Comparison of ENCODE assay signal across 14 cellular contexts in genomic region chr5:93892481-93892880, GRCh38.
"Had no signal": no experiment of that assay in that cellular context is flagged by ENCODE, and none has a peak within 500 bp of the region (broad histone marks: within the 10 kb centered on the region; RNA-seq: fewer than 3 reads in every experiment).

No MANE protein-coding gene starts in this region.

- H3K79me2 ChIP-seq: parathyroid adenoma had no signal

- DNase-seq: activated CD4-positive, alpha-beta T cell treated with anti-CD3 and anti-CD28 coated beads for 1 hour; activated CD4-positive, alpha-beta T cell treated with anti-CD3 and anti-CD28 coated beads, Interleukin-2, amount 50 U/mL, for 48 hours; activated CD8-positive, alpha-beta memory T cell treated with anti-CD3 and anti-CD28 coated beads, Interleukin-2, amount 10 ng/mL, durations not matched to agents 7 days and 5 days; activated naive CD4-positive, alpha-beta T cell treated with anti-CD3 and anti-CD28 coated beads, Interleukin-2, amount 10 ng/mL, durations not matched to agents 7 days and 5 days; activated T-cell treated with anti-CD3 and anti-CD28 coated beads, Interleukin-2, amount 50 U/mL, for 1 hour; head of caudate nucleus; lower lobe of right lung; stimulated activated CD4-positive, alpha-beta T cell treated with anti-CD3 and anti-CD28 coated beads, Interleukin-12 subunit alpha, Interleukin-12 subunit beta, amount 100 ng/mL, for 4 hours; stimulated activated CD4-positive, alpha-beta T cell treated with anti-CD3 and anti-CD28 coated beads, Interleukin-2, amount 100 ng/mL, for 24 hours had no signal

- H3K27me3 ChIP-seq: esophagus muscularis mucosa, neutrophil had no signal

- H3K27ac ChIP-seq: esophagus muscularis mucosa, lower lobe of right lung, neutrophil, parathyroid adenoma, VCaP had no signal

- H3K36me3 ChIP-seq: esophagus muscularis mucosa, lower lobe of right lung, neutrophil had no signal

- H3K4me1 ChIP-seq: lower lobe of right lung, parathyroid adenoma had no signal

- H3K9me3 ChIP-seq: esophagus muscularis mucosa, lower lobe of right lung, neutrophil had no signal

- ATAC-seq: activated CD8-positive, alpha-beta memory T cell treated with anti-CD3 and anti-CD28 coated beads, Interleukin-2, amount 10 ng/mL, durations not matched to agents 7 days and 5 days; stimulated activated effector memory CD8-positive, alpha-beta T cell treated with anti-CD3 and anti-CD28 coated beads, Interleukin-12 subunit alpha, Interleukin-12 subunit beta, amount 100 ng/mL, for 72 hours had no signal

- H3K4me3 ChIP-seq: esophagus muscularis mucosa, lower lobe of right lung had no signal

- H2AFZ ChIP-seq: parathyroid adenoma had no signal

- H3K9ac ChIP-seq: parathyroid adenoma had no signal
